24 cellular contexts compared by ENCODE assay signal in the genomic region with DNA sequence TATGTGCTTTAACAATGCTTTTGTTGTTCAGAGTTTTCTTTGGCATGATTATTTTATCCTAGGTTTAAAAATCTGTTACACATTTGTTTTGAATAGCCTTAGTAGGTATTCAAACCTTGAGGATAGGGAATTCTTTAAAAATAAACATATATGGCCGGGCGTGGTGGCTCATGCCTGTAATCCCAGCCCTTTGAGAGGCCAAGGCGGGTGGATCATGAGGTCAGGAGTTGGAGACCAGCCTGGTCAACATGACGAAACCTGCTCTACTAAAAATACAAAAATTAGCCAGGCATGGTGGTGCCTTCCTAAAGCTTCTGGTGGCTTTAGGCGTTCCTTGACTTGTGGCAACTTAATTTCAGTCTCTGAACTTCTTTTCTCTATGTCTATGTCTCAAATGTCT.
"Had no signal": no experiment of that assay in that cellular context is flagged by ENCODE, and none has a peak within 500 bp of the region (broad histone marks: within the 10 kb centered on the region; RNA-seq: fewer than 3 reads in every experiment).

No MANE protein-coding gene starts in this region.

- H3K27ac ChIP-seq: neural progenitor cell, ovary, parathyroid adenoma, psoas muscle, right lobe of liver, sigmoid colon, stomach, thoracic aorta, thyroid gland, tibial nerve, upper lobe of left lung, vagina had no signal

- H3K4me3 ChIP-seq: neural progenitor cell, ovary, psoas muscle, right lobe of liver, sigmoid colon, stomach, thoracic aorta, thyroid gland, tibial nerve, upper lobe of left lung, vagina had no signal

- H3K27me3 ChIP-seq: neural progenitor cell, ovary, right lobe of liver, sigmoid colon, stomach, thyroid gland, tibial nerve, upper lobe of left lung, vagina had no signal

- ATAC-seq: natural killer cell; psoas muscle; right lobe of liver; stimulated activated effector memory CD8-positive, alpha-beta T cell treated with anti-CD3 and anti-CD28 coated beads, Interleukin-12 subunit alpha, Interleukin-12 subunit beta, amount 100 ng/mL, for 72 hours; stimulated activated naive B cell treated with anti-CD40 and anti-IgM and Interleukin-4, amounts not matched to agents 10 μg/mL and 1 μg/mL and 100 μg/mL, for 72 hours had no signal

- DNase-seq: natural killer cell; occipital lobe; ovary; posterior cingulate gyrus; psoas muscle; right lobe of liver; sigmoid colon; small intestine; stimulated activated CD4-positive, alpha-beta T cell treated with anti-CD3 and anti-CD28 coated beads, Interleukin-15, amount 100 ng/mL, for 24 hours; stimulated activated CD4-positive, alpha-beta T cell treated with anti-CD3 and anti-CD28 coated beads, Interleukin-2, amount 100 ng/mL, for 24 hours; stimulated activated CD4-positive, alpha-beta T cell treated with anti-CD3 and anti-CD28 coated beads, Interleukin-2, amount 100 ng/mL, for 48 hours; stimulated activated CD4-positive, alpha-beta T cell treated with anti-CD3 and anti-CD28 coated beads, Interleukin-4, amount 100 ng/mL, for 24 hours; stimulated activated naive B cell treated with anti-CD40 and anti-IgM and Interleukin-4, amounts not matched to agents 10 μg/mL and 1 μg/mL and 100 μg/mL, for 72 hours; stimulated activated naive CD4-positive, alpha-beta T cell treated with Interleukin-2 at 50 U/mL for 16 hours; stomach; thyroid gland; trophoblast cell; upper lobe of left lung had no signal

- H3K36me3 ChIP-seq: neural progenitor cell, ovary, right lobe of liver, sigmoid colon, stomach, thoracic aorta, thyroid gland, tibial nerve, upper lobe of left lung, vagina had no signal

- H3K4me1 ChIP-seq: parathyroid adenoma, psoas muscle, right lobe of liver, stomach, thyroid gland, tibial nerve, upper lobe of left lung, vagina had no signal

- H3K9me3 ChIP-seq: ovary, psoas muscle, right lobe of liver, thoracic aorta, thyroid gland, vagina had no signal
